Comparison of ENCODE assay signal across 14 cellular contexts in the genomic region with DNA sequence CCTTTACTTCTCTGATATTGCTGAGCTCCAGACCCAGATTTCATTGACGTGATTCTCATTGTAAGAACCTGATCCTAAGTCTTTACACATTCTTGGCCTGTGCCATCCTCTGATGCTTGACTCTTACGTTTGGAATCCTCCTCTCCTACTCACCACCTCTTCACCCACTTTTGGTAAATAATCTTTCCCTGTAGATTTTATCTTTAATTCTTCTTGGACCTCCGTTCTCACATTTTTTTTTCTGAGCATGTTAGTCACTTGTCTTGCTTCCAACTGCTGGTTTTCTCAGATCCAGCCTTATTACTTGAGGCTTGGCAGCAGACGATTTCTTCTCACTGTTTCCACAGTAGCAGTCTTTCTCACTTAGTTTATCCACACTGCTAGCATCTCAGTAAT. TPM values are rescaled to one million over a fixed set of nuclear protein-coding genes. Genes with fewer than 3 reads are reported as not detected.
DNase-seq lines count a peak whose midpoint lies in the region; TF ChIP-seq lines count a peak whose summit lies in the region.
"Had no signal": no experiment of that assay in that cellular context is flagged by ENCODE, and none has a peak within 500 bp of the region (broad histone marks: within the 10 kb centered on the region; RNA-seq: fewer than 3 reads in every experiment).

No MANE protein-coding gene starts in this region.

- in situ Hi-C loops in ACHN (cut with HindIII; ENCODE audit: low pct_ligation_motif_present, low pct_unique_long_range_greater_than_20kb, low sequenced_read_pairs) (no loop called here), brain microvascular endothelial cell (cut with HindIII; ENCODE audit: low pct_ligation_motif_present, low sequenced_read_pairs) (no loop called here)

- H3K4me3 ChIP-seq in brain microvascular endothelial cell (ENCODE audit: low read depth, low read length) (no peak overlapping the region), kidney epithelial cell (ENCODE audit: low read depth, low read length) (no peak overlapping the region)
- H3K4me3 ChIP-seq: BLaER1, sigmoid colon, tibial nerve had no signal

- H3K27me3 ChIP-seq in brain microvascular endothelial cell (replicated peaks) (no peaks in the 10 kb centered on the region), kidney epithelial cell (ENCODE audit: control insufficient read depth, insufficient read depth, low read length) (no peaks in the 10 kb centered on the region)
- H3K27me3 ChIP-seq: BLaER1, sigmoid colon, tibial nerve had no signal

- TF ChIP-seq CTCF in brain microvascular endothelial cell (IDR thresholded peaks at IDR 0.05; ENCODE audit: low read depth, low read length, missing control alignments) (no peak), kidney epithelial cell (IDR thresholded peaks at IDR 0.05; ENCODE audit: insufficient read depth, low read length, poor library complexity, severe bottlenecking) (no peak)

- peak; percentile 9 for DNase-seq in ACHN
- DNase-seq in HT1080 (ENCODE audit: low read depth) = peak; percentile 89
- peak; percentile 58 for DNase-seq in brain microvascular endothelial cell
- DNase-seq in kidney epithelial cell (ENCODE audit: low read depth) = peak; percentile 39
- no peak for DNase-seq in SHP77 treated with DMSO at 0.1 percent for 48 hours (lab: John Stamatoyannopoulos, UW)
- DNase-seq in NCI-H1694 treated with DMSO at 0.1 percent for 48 hours (lab: John Stamatoyannopoulos, UW) = no peak
- DNase-seq in activated naive CD4-positive, alpha-beta T cell treated with Interleukin-2 at 50 U/mL for 16 hours = no peak
- no peak for DNase-seq in NCI-H748 (lab: John Stamatoyannopoulos, UW; ENCODE audit: unreplicated experiment)
- DNase-seq: activated CD4-positive, alpha-beta T cell treated with anti-CD3 and anti-CD28 coated beads, Interleukin-2, amount 50 U/mL, for 1 hour; immature natural killer cell; Kasumi-1; sigmoid colon had no signal

- no peaks in the 10 kb centered on the region for H3K36me3 ChIP-seq in brain microvascular endothelial cell (replicated peaks)
- no peaks in the 10 kb centered on the region for H3K36me3 ChIP-seq in kidney epithelial cell (ENCODE audit: control insufficient read depth, insufficient read depth, low read length)
- H3K36me3 ChIP-seq: BLaER1, sigmoid colon, tibial nerve had no signal

- peak overlapping the region; percentile 68 for H3K27ac ChIP-seq in brain microvascular endothelial cell
- H3K27ac ChIP-seq: BLaER1, sigmoid colon, tibial nerve had no signal

RNA-seq across cellular contexts. Expression of a gene that starts 12.4 kb away (rescaled TPM):
- 9.0 and 12.0 TPM in 2 replicates for total RNA-seq in HT1080 (2014; rRNA removed; shearing (Covaris generic))
- polyA plus RNA-seq in HT1080 (2015; cell fraction: cytosol; rRNA removed) = 15.4 and 16.7 TPM in 2 replicates
- 9.2 and 12.8 TPM in 2 replicates for polyA plus RNA-seq in HT1080 (2015; cell fraction: nucleus; rRNA removed)
- total RNA-seq in kidney epithelial cell = 25.6 and 30.5 TPM in 2 replicates

Comparison
In these comparisons a context has a peak if more than half of its experiments do, and no peak if none do; other contexts are left out.
1. DNase-seq: peak in ACHN (single experiment), HT1080 (single experiment), brain microvascular endothelial cell (single experiment) and kidney epithelial cell (single experiment); none in SHP77 treated with DMSO at 0.1 percent for 48 hours (single experiment), NCI-H1694 treated with DMSO at 0.1 percent for 48 hours (single experiment), activated naive CD4-positive, alpha-beta T cell treated with Interleukin-2 at 50 U/mL for 16 hours (single experiment) and NCI-H748 (single experiment).